2 cellular contexts compared by ENCODE assay signal in genomic region chr1:205972081-205972480, GRCh38.
TF ChIP-seq lines count a peak whose summit lies in the region.

No MANE protein-coding gene starts in this region.

TF ChIP-seq in GM12878, 131 proteins besides CTCF, POLR2A, EP300 and RAD21:
- no peak for TF ChIP-seq JUNB (IDR thresholded peaks at IDR 0.05)
- no peak for TF ChIP-seq TARDBP (IDR thresholded peaks at IDR 0.05; ENCODE audit: borderline replicate concordance)
- no peak for TF ChIP-seq NFYA (IDR thresholded peaks at IDR 0.05; ENCODE audit: borderline replicate concordance, low read depth, low read length)
- TF ChIP-seq MXI1 (IDR thresholded peaks at IDR 0.05; ENCODE audit: low read depth, low read length), result no peak
- no peak for TF ChIP-seq SIN3A (IDR thresholded peaks at IDR 0.05; ENCODE audit: low read depth, low read length)
- TF ChIP-seq NFIC (IDR thresholded peaks at IDR 0.05; ENCODE audit: low read depth, low read length), result no peak
- TF ChIP-seq IRF4 (IDR thresholded peaks at IDR 0.05; ENCODE audit: low read depth, low read length), result no peak
- TF ChIP-seq CBX5 (IDR thresholded peaks at IDR 0.05; ENCODE audit: low read depth), result no peak
- no peak for TF ChIP-seq TCF12 (IDR thresholded peaks at IDR 0.05; ENCODE audit: low read depth, low read length)
- no peak for TF ChIP-seq WRNIP1 (IDR thresholded peaks at IDR 0.05; ENCODE audit: borderline replicate concordance, low read depth, low read length)
- no peak for TF ChIP-seq ZNF274 (IDR thresholded peaks at IDR 0.05; ENCODE audit: insufficient read depth, insufficient read length)
TF ChIP-seq in GM12878: peak in this region for 0.

TF ChIP-seq in WTC11, 78 proteins besides CTCF, POLR2A, EP300 and RAD21:
- TF ChIP-seq CBFB (CRISPR knock-in tag; IDR thresholded peaks at IDR 0.05; ENCODE audit: low read depth), result no peak
- TF ChIP-seq HMGXB4 (CRISPR knock-in tag; IDR thresholded peaks at IDR 0.05), result no peak
- TF ChIP-seq, protein P1, sequence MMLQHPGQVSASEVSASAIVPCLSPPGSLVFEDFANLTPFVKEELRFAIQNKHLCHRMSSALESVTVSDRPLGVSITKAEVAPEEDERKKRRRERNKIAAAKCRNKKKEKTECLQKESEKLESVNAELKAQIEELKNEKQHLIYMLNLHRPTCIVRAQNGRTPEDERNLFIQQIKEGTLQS (CRISPR knock-in tag; conservative IDR thresholded peaks at IDR 0.05), result no peak
